ENCODE assay signal across 18 cellular contexts in genomic region chr18:32122039-32122438, GRCh38. TPM values are rescaled to one million over a fixed set of nuclear protein-coding genes. Genes with fewer than 3 reads are reported as not detected.
DNase-seq lines count a peak whose midpoint lies in the region; ATAC-seq, FAIRE-seq and TF ChIP-seq lines count a peak whose summit lies in the region.
"Had no signal": no experiment of that assay in that cellular context is flagged by ENCODE, and none has a peak within 500 bp of the region (broad histone marks: within the 10 kb centered on the region; RNA-seq: fewer than 3 reads in every experiment).

No MANE protein-coding gene starts in this region.

- H3K4me1 Mint-ChIP-seq in activated naive CD4-positive, alpha-beta T cell treated with anti-CD3 and anti-CD28 coated beads, Interleukin-2, amount 50 U/mL, for 24 hours, result peaks cover 20% of the 10 kb centered on the region

- no peak overlapping the region for H3K4me3 Mint-ChIP-seq in activated naive CD4-positive, alpha-beta T cell treated with anti-CD3 and anti-CD28 coated beads, Interleukin-2, amount 50 U/mL, for 24 hours

- intact Hi-C loops in left colon (cut with DNase I, micrococcal nuclease) (no loop called here), esophagus muscularis mucosa (cut with DNase I) (no loop called here)

- H3K4me1 ChIP-seq in small intestine (ENCODE audit: control insufficient read depth in 2 of 2, insufficient read depth in 1 of 2, low read depth in 1 of 2, low read length in 1 of 2) (no peaks in the 10 kb centered on the region), esophagus muscularis mucosa (no peaks in the 10 kb centered on the region)
- H3K4me1 ChIP-seq: BLaER1 had no signal

- no peak overlapping the region for H3K27ac ChIP-seq in small intestine (ENCODE audit: low read depth in 1 of 2, low read length in 1 of 2)
- no peak overlapping the region for H3K27ac ChIP-seq in esophagus muscularis mucosa (replicated peaks in 1 of 4)
- H3K27ac ChIP-seq: BLaER1 had no signal

- TF ChIP-seq CTCF in LNCaP clone FGC (IDR thresholded peaks at IDR 0.05; ENCODE audit: control insufficient read depth, extremely low read depth, insufficient read depth), result no peak
- TF ChIP-seq CTCF in esophagus muscularis mucosa (IDR thresholded peaks at IDR 0.05), result no peak

- peaks cover 16% of the 10 kb centered on the region for H3K36me3 Mint-ChIP-seq in activated naive CD4-positive, alpha-beta T cell treated with anti-CD3 and anti-CD28 coated beads, Interleukin-2, amount 50 U/mL, for 24 hours

- H3K27me3 ChIP-seq in small intestine (ENCODE audit: control insufficient read depth in 2 of 2, insufficient read depth in 2 of 2, low read length in 2 of 2) (no peaks in the 10 kb centered on the region), esophagus muscularis mucosa (no peaks in the 10 kb centered on the region)
- H3K27me3 ChIP-seq: BLaER1 had no signal

- no peak for TF ChIP-seq EP300 in esophagus muscularis mucosa (IDR thresholded peaks at IDR 0.05)

- peak; percentile 71 for ATAC-seq in left colon
- no peak for ATAC-seq in GM19324 (IDR thresholded peaks at IDR 0.05; ENCODE audit: low FRiP score, unreplicated experiment)

- H3K9me3 ChIP-seq in small intestine (ENCODE audit: control insufficient read depth, low read depth) (no peaks in the 10 kb centered on the region), esophagus muscularis mucosa (no peaks in the 10 kb centered on the region)
- H3K9me3 ChIP-seq: BLaER1 had no signal

- H3K27me3 Mint-ChIP-seq in activated naive CD4-positive, alpha-beta T cell treated with anti-CD3 and anti-CD28 coated beads, Interleukin-2, amount 50 U/mL, for 24 hours, result no peaks in the 10 kb centered on the region

- H3K36me3 ChIP-seq in small intestine (ENCODE audit: control insufficient read depth in 2 of 2, insufficient read depth in 2 of 2, low read length in 2 of 2) (peaks cover 2 to 4% of the 10 kb centered on the region in 2 donors), esophagus muscularis mucosa (peaks cover 0 to 71% (median 36%) of the 10 kb centered on the region in 4 donors)

- H3K4me3 ChIP-seq in LNCaP clone FGC (ENCODE audit: low read depth, low read length) (no peak overlapping the region), small intestine (ENCODE audit: low read depth in 1 of 2, low read length in 2 of 2) (no peak overlapping the region), esophagus muscularis mucosa (no peak overlapping the region)
- H3K4me3 ChIP-seq: BLaER1 had no signal

- FAIRE-seq in small intestine (lab: Jason Lieb, UNC), result no peak
- FAIRE-seq: H54 had no signal

- no peak for DNase-seq in activated naive CD4-positive, alpha-beta T cell treated with Interleukin-2 at 50 U/mL for 16 hours
- peak; percentile 97 for DNase-seq in LNCaP clone FGC (ENCODE audit: low read depth)
- no peak for DNase-seq in left colon
- peak; percentile 13 for DNase-seq in small intestine
- DNase-seq in esophagus muscularis mucosa (ENCODE audit: extremely low spot score), result no peak
- no peak for DNase-seq in GM19238 (ENCODE audit: insufficient read length, low spot score)
- DNase-seq: DMS 273 treated with DMSO at 0.1 percent for 48 hours, GDM1, NCI-H1092 treated with DMSO at 0.1 percent for 48 hours, NCI-H1694, NCI-H748 treated with DMSO at 0.1 percent for 48 hours, OCI-M1, Right ventricle myocardium superior, SW 1271 had no signal

- H3K27ac Mint-ChIP-seq in activated naive CD4-positive, alpha-beta T cell treated with anti-CD3 and anti-CD28 coated beads, Interleukin-2, amount 50 U/mL, for 24 hours, result peak overlapping the region; percentile 35

- TF ChIP-seq POLR2A in esophagus muscularis mucosa (IDR thresholded peaks at IDR 0.05; ENCODE audit: low read depth), result no peak

- 74 to 87% (median 78%) methylated on average over 5 of the region's 5 CpGs for WGBS in small intestine, 3 donors
- WGBS in esophagus muscularis mucosa, result 95% methylated on average over 5 of the region's 5 CpGs

- H3K9me3 Mint-ChIP-seq in activated naive CD4-positive, alpha-beta T cell treated with anti-CD3 and anti-CD28 coated beads, Interleukin-2, amount 50 U/mL, for 24 hours, result no peaks in the 10 kb centered on the region

RNA-seq across cellular contexts. Expression of gene RNF138, which starts 30.4 kb away (rescaled TPM):
- total RNA-seq in left colon (10 to 100 TPM; 38.3 to 54.1 TPM), esophagus muscularis mucosa (10 to 100 TPM; 19.5 to 34.1 (median 24.1) TPM)
- polyA plus RNA-seq in small intestine, result 10 to 100 TPM in 2 of 3 donors, 1 to 10 TPM in 1; 9.7 to 24.7 (median 15.2) TPM

Comparison
In these comparisons a context has a peak if more than half of its experiments do, and no peak if none do; other contexts are left out.
1. DNase-seq: peak in LNCaP clone FGC (single experiment) and small intestine (single experiment); none in activated naive CD4-positive, alpha-beta T cell treated with Interleukin-2 at 50 U/mL for 16 hours (single experiment), left colon (0 of 2), esophagus muscularis mucosa (single experiment) and GM19238 (single experiment).